Comparison of ENCODE assay signal across 8 cellular contexts in the genomic region with DNA sequence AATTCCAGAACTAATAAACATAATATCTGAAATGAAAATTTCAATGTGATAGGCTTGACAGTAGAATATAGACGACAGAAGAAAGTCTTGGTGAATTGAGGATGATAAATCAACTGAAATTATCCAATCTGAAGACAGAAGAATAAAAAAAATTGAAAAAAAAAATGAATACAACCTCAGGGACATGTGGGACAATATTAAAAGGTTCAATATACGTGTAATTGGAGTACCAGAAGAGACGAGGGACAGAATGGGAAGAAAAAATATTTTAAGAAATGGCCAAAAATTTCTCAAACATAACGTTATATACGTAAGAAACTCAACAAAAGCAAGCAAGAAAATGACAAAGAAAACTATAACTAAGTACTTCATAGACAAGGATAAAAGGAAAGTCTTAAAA.
"Had no signal": no experiment of that assay in that cellular context is flagged by ENCODE, and none has a peak within 500 bp of the region (broad histone marks: within the 10 kb centered on the region; RNA-seq: fewer than 3 reads in every experiment).

No MANE protein-coding gene starts in this region.

- ATAC-seq: HCT116, K562 had no signal

- DNase-seq: GM23248, GOT3, H7, IMR-90, KG1 had no signal

- FAIRE-seq: HTR-8/SVneo, K562 had no signal
